In the genomic region with DNA sequence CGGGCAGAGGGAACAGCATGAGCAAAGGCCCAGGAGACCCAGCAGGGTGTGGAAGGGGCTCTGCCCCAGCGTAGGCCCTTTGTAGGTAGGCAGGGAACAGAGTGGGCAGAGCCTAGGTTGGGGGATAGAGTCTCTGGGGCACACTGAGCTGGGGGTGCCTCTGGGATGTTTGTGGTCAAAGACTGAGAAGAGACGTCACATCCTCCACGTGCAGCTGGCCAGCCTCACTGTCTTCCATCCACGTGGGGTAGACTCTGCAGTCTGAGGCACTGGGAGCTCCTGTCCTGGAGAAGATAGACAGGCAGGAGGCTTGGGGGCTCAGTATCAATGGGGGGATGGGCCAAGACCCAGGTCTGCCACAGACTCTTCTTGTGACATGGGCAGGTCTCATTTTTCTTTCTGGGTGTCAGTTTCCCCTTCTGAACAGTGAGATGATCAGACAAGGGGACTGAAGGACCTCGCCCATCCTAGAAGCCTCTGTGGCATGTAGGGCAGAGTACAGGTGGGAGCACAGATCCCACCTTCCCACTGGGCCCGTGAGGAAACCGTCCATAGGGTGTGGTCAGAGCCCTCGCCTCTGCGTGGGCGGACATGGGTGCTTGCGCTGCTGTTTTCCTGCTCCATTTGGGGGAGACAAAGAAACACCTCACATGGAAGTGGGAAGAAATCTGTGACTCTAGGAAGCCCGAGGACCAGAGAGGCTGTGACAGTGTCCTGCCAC, we compare ENCODE assay signal across 22 cellular contexts.
"Had no signal": no experiment of that assay in that cellular context is flagged by ENCODE, and none has a peak within 500 bp of the region (broad histone marks: within the 10 kb centered on the region; RNA-seq: fewer than 3 reads in every experiment).

No MANE protein-coding gene starts in this region.

- H3K27me3 ChIP-seq: dorsolateral prefrontal cortex, ovary, spleen, suprapubic skin, transverse colon, vagina had no signal

- H3K27ac ChIP-seq: dorsolateral prefrontal cortex, ovary, psoas muscle, skin epidermis, spleen, suprapubic skin, transverse colon, vagina had no signal

- H3K36me3 ChIP-seq: transverse colon had no signal

- H3K4me1 ChIP-seq: psoas muscle, suprapubic skin, transverse colon, vagina had no signal

- ATAC-seq: left ventricle myocardium superior; mucosa of descending colon; natural killer cell treated with Interleukin-12 subunit alpha and Interleukin-12 subunit beta and Interleukin-15 and Interleukin-18, amount 100 ng/mL, for 72 hours; right cardiac atrium; stimulated activated memory B cell treated with anti-CD40 and anti-IgM and Interleukin-4, amounts not matched to agents 10 μg/mL and 1 μg/mL and 100 μg/mL, for 72 hours had no signal

- FAIRE-seq: colon, frontal cortex, keratinocyte had no signal

- H3K4me3 ChIP-seq: dorsolateral prefrontal cortex, lung, mucosa of descending colon, ovary, psoas muscle, skin epidermis, spleen, suprapubic skin, transverse colon, vagina had no signal

- DNase-seq: dorsolateral prefrontal cortex; effector CD4-positive, alpha-beta T cell; head of caudate nucleus; naive B cell; occipital lobe; psoas muscle; right cardiac atrium; spleen; stimulated activated CD4-positive, alpha-beta T cell treated with anti-CD3 and anti-CD28 coated beads, Interleukin-4, amount 100 ng/mL, for 4 hours; transverse colon had no signal

- H3K9me3 ChIP-seq: mucosa of descending colon, ovary, psoas muscle, spleen, suprapubic skin, transverse colon, vagina had no signal
